In the genomic region with DNA sequence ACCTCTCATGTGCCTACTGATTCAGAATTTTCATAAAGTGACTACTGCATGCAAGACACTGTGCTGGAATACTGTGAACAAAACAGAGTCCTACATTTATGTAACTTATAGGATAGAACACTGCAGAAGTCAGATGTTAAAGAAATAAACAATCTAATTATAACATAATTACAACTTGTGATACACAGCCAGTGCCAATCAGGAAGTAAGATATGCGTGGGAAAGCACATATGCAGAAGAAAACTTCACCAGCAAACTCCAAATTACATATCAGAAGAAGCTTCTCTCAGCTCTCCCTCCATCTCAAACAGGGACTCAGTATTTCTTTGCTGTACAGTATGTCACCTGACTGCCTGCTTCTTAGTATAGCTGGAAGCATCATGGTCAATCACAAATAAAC, we compare ENCODE assay signal across 22 cellular contexts. TPM values are rescaled to one million over a fixed set of nuclear protein-coding genes. Genes with fewer than 3 reads are reported as not detected.
DNase-seq lines count a peak whose midpoint lies in the region; ATAC-seq, FAIRE-seq and TF ChIP-seq lines count a peak whose summit lies in the region.
"Had no signal": no experiment of that assay in that cellular context is flagged by ENCODE, and none has a peak within 500 bp of the region (broad histone marks: within the 10 kb centered on the region; RNA-seq: fewer than 3 reads in every experiment).

No MANE protein-coding gene starts in this region.

- H2BK15ac ChIP-seq in mesendoderm (replicated peaks; ENCODE audit: low read depth), result no peak overlapping the region

- TF ChIP-seq CTCF in MM.1S (IDR thresholded peaks at IDR 0.05; ENCODE audit: low read length), result no peak
- no peak for TF ChIP-seq CTCF in omental fat pad (IDR thresholded peaks at IDR 0.05)

- no peaks in the 10 kb centered on the region for H3K9me2 ChIP-seq in MM.1S (replicated peaks; ENCODE audit: insufficient read depth, low read length)

- H3K27ac ChIP-seq in BLaER1, result peak overlapping the region; percentile 44; the same call in 1 of the 2 replicates
- H3K27ac ChIP-seq in MM.1S (ENCODE audit: low read length), result peak overlapping the region; percentile 48; the same call in 1 of the 2 replicates
- H3K27ac ChIP-seq in mesendoderm (ENCODE audit: low read depth, low read length), result no peak overlapping the region

- ATAC-seq in stimulated activated naive B cell treated with anti-CD40 and anti-IgM and Interleukin-4, amounts not matched to agents 10 μg/mL and 1 μg/mL and 100 μg/mL, for 72 hours (replicated peaks), result no peak
- ATAC-seq in GM19455 (IDR thresholded peaks at IDR 0.05; ENCODE audit: unreplicated experiment) (no peak), omental fat pad (ENCODE audit: low FRiP score) (no peak), GM18505 (IDR thresholded peaks at IDR 0.05; ENCODE audit: unreplicated experiment) (no peak)

- H3K4me2 ChIP-seq in BLaER1, result peak overlapping the region; percentile 63
- peak overlapping the region; percentile 58 for H3K4me2 ChIP-seq in MM.1S (ENCODE audit: low read depth, low read length)
- H3K4me2 ChIP-seq in mesendoderm (ENCODE audit: low read length), result no peak overlapping the region

- no peak overlapping the region for H3K9ac ChIP-seq in BLaER1
- peak overlapping the region; percentile 11; the same call in 1 of the 2 replicates for H3K9ac ChIP-seq in MM.1S (ENCODE audit: low read length)
- no peak overlapping the region for H3K9ac ChIP-seq in mesendoderm (ENCODE audit: low read length)

- H3K79me1 ChIP-seq in mesendoderm (ENCODE audit: low read length), result peaks cover 6% of the 10 kb centered on the region

- no peaks in the 10 kb centered on the region for H3K36me3 Mint-ChIP-seq in stimulated activated naive B cell treated with anti-CD40 and anti-IgM and Interleukin-4, amounts not matched to agents 10 μg/mL and 1 μg/mL and 100 μg/mL, for 72 hours
- H3K36me3 Mint-ChIP-seq: CD8-positive, alpha-beta memory T cell had no signal

- H3K27me3 Mint-ChIP-seq in stimulated activated naive B cell treated with anti-CD40 and anti-IgM and Interleukin-4, amounts not matched to agents 10 μg/mL and 1 μg/mL and 100 μg/mL, for 72 hours, result peaks cover 0 to 4% of the 10 kb centered on the region in 2 donors

- H2BK120ac ChIP-seq in mesendoderm (ENCODE audit: low read depth, low read length), result no peak overlapping the region

- H3K4me1 Mint-ChIP-seq in stimulated activated naive B cell treated with anti-CD40 and anti-IgM and Interleukin-4, amounts not matched to agents 10 μg/mL and 1 μg/mL and 100 μg/mL, for 72 hours, result peaks cover 6 to 24% of the 10 kb centered on the region in 2 donors
- H3K4me1 Mint-ChIP-seq: CD8-positive, alpha-beta memory T cell had no signal

- H3K9me3 ChIP-seq in BLaER1 (no peaks in the 10 kb centered on the region), MM.1S (replicated peaks; ENCODE audit: insufficient read depth, low read length) (no peaks in the 10 kb centered on the region)
- H3K9me3 ChIP-seq: MG63, Peyer's patch had no signal

- peak; percentile 89 for FAIRE-seq in GM19239 (lab: Jason Lieb, UNC)

- H4K5ac ChIP-seq in mesendoderm (ENCODE audit: low read length), result no peak overlapping the region

- H3K27me3 ChIP-seq in BLaER1 (no peaks in the 10 kb centered on the region), MM.1S (replicated peaks; ENCODE audit: insufficient read depth, low read length) (no peaks in the 10 kb centered on the region), mesendoderm (ENCODE audit: insufficient read depth, low read length, poor library complexity) (no peaks in the 10 kb centered on the region)
- H3K27me3 ChIP-seq: Peyer's patch had no signal

- peak overlapping the region; percentile 75 for H3K18ac ChIP-seq in mesendoderm (ENCODE audit: low read length)

- no peak overlapping the region for H3K4me3 ChIP-seq in BLaER1
- H3K4me3 ChIP-seq in MM.1S (ENCODE audit: low read length), result no peak overlapping the region
- no peak overlapping the region for H3K4me3 ChIP-seq in mesendoderm (ENCODE audit: low read length)
- H3K4me3 ChIP-seq: MG63, Peyer's patch had no signal

- no peak overlapping the region for H3K4ac ChIP-seq in mesendoderm (ENCODE audit: low read depth, low read length)

- H3K27ac Mint-ChIP-seq in stimulated activated naive B cell treated with anti-CD40 and anti-IgM and Interleukin-4, amounts not matched to agents 10 μg/mL and 1 μg/mL and 100 μg/mL, for 72 hours, result no peak overlapping the region
- H3K27ac Mint-ChIP-seq: B cell; CD8-positive, alpha-beta memory T cell had no signal

- H4K8ac ChIP-seq in mesendoderm (ENCODE audit: low read depth, low read length), result no peak overlapping the region

- H3K56ac ChIP-seq in mesendoderm (ENCODE audit: low read length), result no peak overlapping the region

- H2BK5ac ChIP-seq in mesendoderm (ENCODE audit: low read length), result no peak overlapping the region

- H3K36me3 ChIP-seq in BLaER1 (no peaks in the 10 kb centered on the region), MM.1S (replicated peaks; ENCODE audit: insufficient read depth, low read length) (no peaks in the 10 kb centered on the region), mesendoderm (ENCODE audit: control insufficient read depth, insufficient read depth, low read length) (no peaks in the 10 kb centered on the region)
- H3K36me3 ChIP-seq: MG63, Peyer's patch had no signal

- H3K23ac ChIP-seq in mesendoderm (ENCODE audit: low read length), result no peak overlapping the region

- no peak for TF ChIP-seq POLR2A in GM18505 (IDR thresholded peaks at IDR 0.05; ENCODE audit: borderline replicate concordance, extremely low read depth, insufficient read depth, insufficient read length)

- no peak overlapping the region for H2AFZ ChIP-seq in MM.1S (ENCODE audit: low read length)

- H2AK5ac ChIP-seq in mesendoderm (ENCODE audit: low read length), result no peak overlapping the region

- H3K79me2 ChIP-seq in MM.1S (ENCODE audit: low read length) (peaks cover 59% of the 10 kb centered on the region), mesendoderm (ENCODE audit: control insufficient read depth, insufficient read depth, low read length) (peaks cover 27% of the 10 kb centered on the region)

- no peak overlapping the region for H3K4me3 Mint-ChIP-seq in stimulated activated naive B cell treated with anti-CD40 and anti-IgM and Interleukin-4, amounts not matched to agents 10 μg/mL and 1 μg/mL and 100 μg/mL, for 72 hours
- H3K4me3 Mint-ChIP-seq: B cell; CD8-positive, alpha-beta memory T cell had no signal

- DNase-seq in GM19239 (ENCODE audit: insufficient read length, low spot score) (no peak), MM.1S (no peak), mesendoderm (no peak), omental fat pad (ENCODE audit: low spot score) (no peak)
- no peak for DNase-seq in stimulated activated naive B cell treated with anti-CD40 and anti-IgM and Interleukin-4, amounts not matched to agents 10 μg/mL and 1 μg/mL and 100 μg/mL, for 72 hours
- DNase-seq: CD8-positive, alpha-beta memory T cell; DMS79; GOT3; IMR-90; Karpas-422; MG63; NCI-H1105; NCI-H2081; NCI-H2171 treated with DMSO at 0.1 percent for 48 hours; NCI-H446 treated with DMSO at 0.1 percent for 48 hours; NCI-H69; NK-92 treated with Interleukin-12 subunit alpha and Interleukin-12 subunit beta, amount 100 ng/mL, for 24 hours; Peyer's patch had no signal

- no CpG with 5 or more reads among the region's 1 CpG for WGBS in mesendoderm (ENCODE audit: extremely low coverage, insufficient coverage, low lambda C conversion rate)

- peaks cover 17% of the 10 kb centered on the region for H3F3A ChIP-seq in MM.1S (ENCODE audit: insufficient read depth, low read length)

- peaks cover 27% of the 10 kb centered on the region; the same call in 1 of the 2 replicates for H4K20me1 ChIP-seq in BLaER1
- no peaks in the 10 kb centered on the region for H4K20me1 ChIP-seq in MM.1S (ENCODE audit: insufficient read depth, low read length)

- H3K9me3 Mint-ChIP-seq in stimulated activated naive B cell treated with anti-CD40 and anti-IgM and Interleukin-4, amounts not matched to agents 10 μg/mL and 1 μg/mL and 100 μg/mL, for 72 hours, result no peaks in the 10 kb centered on the region
- H3K9me3 Mint-ChIP-seq: CD8-positive, alpha-beta memory T cell had no signal

- H3K4me1 ChIP-seq in BLaER1, result peaks cover 52% of the 10 kb centered on the region
- H3K4me1 ChIP-seq in MM.1S (ENCODE audit: low read length), result peaks cover 51% of the 10 kb centered on the region
- H3K4me1 ChIP-seq in mesendoderm (ENCODE audit: control insufficient read depth, low read depth, low read length), result peaks cover 2% of the 10 kb centered on the region

RNA-seq across cellular contexts. Expression of a gene that starts 37.4 kb away (rescaled TPM):
- polyA plus RNA-seq in mesendoderm (2013, experiment 1 of 2), result 73.0 TPM
- polyA plus RNA-seq in mesendoderm (2013, experiment 2 of 2), result 78.9 TPM
- total RNA-seq in omental fat pad, result 10 to 100 TPM; 17.7 to 36.7 (median 22.3) TPM
